In genomic region chr1:228727682-228728171, GRCh38 we compare ENCODE assay signal across 13 cellular contexts.
"Had no signal": no experiment of that assay in that cellular context is flagged by ENCODE, and none has a peak within 500 bp of the region (broad histone marks: within the 10 kb centered on the region; RNA-seq: fewer than 3 reads in every experiment).

No MANE protein-coding gene starts in this region.

- H3K9me3 Mint-ChIP-seq: activated CD4-positive, alpha-beta T cell treated with anti-CD3 and anti-CD28 coated beads, Interleukin-2, amount 10 ng/mL, durations not matched to agents 7 days and 5 days; activated naive CD4-positive, alpha-beta T cell treated with anti-CD3 and anti-CD28 coated beads, Interleukin-2, amount 10 ng/mL, durations not matched to agents 7 days and 5 days; activated naive CD8-positive, alpha-beta T cell treated with anti-CD3 and anti-CD28 coated beads, Interleukin-2, amount 50 U/mL, for 24 hours; activated T-cell treated with anti-CD3 and anti-CD28 coated beads, Interleukin-2, amount 50 U/mL, for 4 hours; naive thymus-derived CD4-positive, alpha-beta T cell had no signal

- ATAC-seq: activated naive CD8-positive, alpha-beta T cell treated with anti-CD3 and anti-CD28 coated beads, Interleukin-2, amount 50 U/mL, for 24 hours; activated T-cell treated with anti-CD3 and anti-CD28 coated beads, Interleukin-2, amount 50 U/mL, for 4 hours; left lobe of liver; naive thymus-derived CD4-positive, alpha-beta T cell had no signal

- H2AFZ ChIP-seq: parathyroid adenoma had no signal

- H3K9ac ChIP-seq: parathyroid adenoma had no signal

- H3K9me3 ChIP-seq: ascending aorta had no signal

- H3K4me3 ChIP-seq: ascending aorta, SK-N-MC had no signal

- H3K27me3 ChIP-seq: ascending aorta had no signal

- H3K36me3 ChIP-seq: ascending aorta had no signal

- H3K36me3 Mint-ChIP-seq: activated naive CD4-positive, alpha-beta T cell treated with anti-CD3 and anti-CD28 coated beads, Interleukin-2, amount 10 ng/mL, durations not matched to agents 7 days and 5 days; naive thymus-derived CD4-positive, alpha-beta T cell had no signal

- H3K27ac Mint-ChIP-seq: activated CD4-positive, alpha-beta T cell treated with anti-CD3 and anti-CD28 coated beads, Interleukin-2, amount 10 ng/mL, durations not matched to agents 7 days and 5 days; activated naive CD4-positive, alpha-beta T cell treated with anti-CD3 and anti-CD28 coated beads, Interleukin-2, amount 10 ng/mL, durations not matched to agents 7 days and 5 days; activated naive CD8-positive, alpha-beta T cell treated with anti-CD3 and anti-CD28 coated beads, Interleukin-2, amount 50 U/mL, for 24 hours; naive thymus-derived CD4-positive, alpha-beta T cell had no signal

- H3K4me3 Mint-ChIP-seq: activated CD4-positive, alpha-beta T cell treated with anti-CD3 and anti-CD28 coated beads, Interleukin-2, amount 10 ng/mL, durations not matched to agents 7 days and 5 days; activated naive CD4-positive, alpha-beta T cell treated with anti-CD3 and anti-CD28 coated beads, Interleukin-2, amount 10 ng/mL, durations not matched to agents 7 days and 5 days; activated naive CD8-positive, alpha-beta T cell treated with anti-CD3 and anti-CD28 coated beads, Interleukin-2, amount 50 U/mL, for 24 hours; activated T-cell treated with anti-CD3 and anti-CD28 coated beads, Interleukin-2, amount 50 U/mL, for 4 hours; naive thymus-derived CD4-positive, alpha-beta T cell had no signal

- DNase-seq: activated CD4-positive, alpha-beta T cell treated with anti-CD3 and anti-CD28 coated beads, Interleukin-2, amount 10 ng/mL, durations not matched to agents 7 days and 5 days; activated CD8-positive, alpha-beta memory T cell treated with anti-CD3 and anti-CD28 coated beads, Interleukin-2, amount 50 U/mL, for 4 hours; activated naive CD4-positive, alpha-beta T cell treated with anti-CD3 and anti-CD28 coated beads, Interleukin-2, amount 10 ng/mL, durations not matched to agents 7 days and 5 days; activated naive CD8-positive, alpha-beta T cell treated with anti-CD3 and anti-CD28 coated beads, Interleukin-2, amount 50 U/mL, for 24 hours; activated T-cell treated with anti-CD3 and anti-CD28 coated beads, Interleukin-2, amount 50 U/mL, for 4 hours; dermis blood vessel endothelial cell; mesenchymal stem cell; naive thymus-derived CD4-positive, alpha-beta T cell; stimulated activated naive CD4-positive, alpha-beta T cell had no signal

- H3K4me1 Mint-ChIP-seq: activated CD4-positive, alpha-beta T cell treated with anti-CD3 and anti-CD28 coated beads, Interleukin-2, amount 10 ng/mL, durations not matched to agents 7 days and 5 days; activated naive CD4-positive, alpha-beta T cell treated with anti-CD3 and anti-CD28 coated beads, Interleukin-2, amount 10 ng/mL, durations not matched to agents 7 days and 5 days; activated naive CD8-positive, alpha-beta T cell treated with anti-CD3 and anti-CD28 coated beads, Interleukin-2, amount 50 U/mL, for 24 hours; naive thymus-derived CD4-positive, alpha-beta T cell had no signal

- H3K27ac ChIP-seq: ascending aorta, parathyroid adenoma, SK-N-MC had no signal

- H3K79me2 ChIP-seq: parathyroid adenoma had no signal

- H3K4me1 ChIP-seq: ascending aorta, parathyroid adenoma had no signal
